ENCODE assay signal across 8 cellular contexts in genomic region chr2:26469092-26469710, GRCh38.
DNase-seq lines count a peak whose midpoint lies in the region; ATAC-seq lines count a peak whose summit lies in the region.

No MANE protein-coding gene starts in this region.

- H3K4me3 Mint-ChIP-seq in activated naive CD8-positive, alpha-beta T cell treated with anti-CD3 and anti-CD28 coated beads, Interleukin-2, amount 50 U/mL, for 24 hours, result no peak overlapping the region

- no peaks in the 10 kb centered on the region for H3K4me1 Mint-ChIP-seq in activated naive CD8-positive, alpha-beta T cell treated with anti-CD3 and anti-CD28 coated beads, Interleukin-2, amount 50 U/mL, for 24 hours

- ATAC-seq in activated naive CD8-positive, alpha-beta T cell treated with anti-CD3 and anti-CD28 coated beads, Interleukin-2, amount 50 U/mL, for 24 hours, result no peak
- ATAC-seq in GM21825 (IDR thresholded peaks at IDR 0.05; ENCODE audit: unreplicated experiment), result no peak
- ATAC-seq in HG03159 (IDR thresholded peaks at IDR 0.05; ENCODE audit: unreplicated experiment), result no peak

- peaks cover 11% of the 10 kb centered on the region for H3K9me3 Mint-ChIP-seq in activated naive CD8-positive, alpha-beta T cell treated with anti-CD3 and anti-CD28 coated beads, Interleukin-2, amount 50 U/mL, for 24 hours

- DNase-seq in DMS 273 (lab: John Stamatoyannopoulos, UW; ENCODE audit: unreplicated experiment) (peak; percentile 91), HUDEP-2 (lab: John Stamatoyannopoulos, UW; ENCODE audit: unreplicated experiment in 76 of 76) (peak in 62 of 76 experiments; percentile 3 to 71 (median 42)), RKO (ENCODE audit: low spot score) (peak; percentile 70), islet precursor cell (peak; percentile 89)
- DNase-seq in activated naive CD8-positive, alpha-beta T cell treated with anti-CD3 and anti-CD28 coated beads, Interleukin-2, amount 50 U/mL, for 24 hours, result peak; percentile 73
- peak; percentile 84 for DNase-seq in stimulated activated CD8-positive, alpha-beta memory T cell treated with anti-CD3 and anti-CD28 coated beads, Interleukin-4, amount 100 ng/mL, for 48 hours

- no peaks in the 10 kb centered on the region for H3K36me3 Mint-ChIP-seq in activated naive CD8-positive, alpha-beta T cell treated with anti-CD3 and anti-CD28 coated beads, Interleukin-2, amount 50 U/mL, for 24 hours (ENCODE audit: low read depth)

- H3K27ac Mint-ChIP-seq in activated naive CD8-positive, alpha-beta T cell treated with anti-CD3 and anti-CD28 coated beads, Interleukin-2, amount 50 U/mL, for 24 hours, result no peak overlapping the region

- no peaks in the 10 kb centered on the region for H3K27me3 Mint-ChIP-seq in activated naive CD8-positive, alpha-beta T cell treated with anti-CD3 and anti-CD28 coated beads, Interleukin-2, amount 50 U/mL, for 24 hours
